Comparison of ENCODE assay signal across 18 cellular contexts in the genomic region with DNA sequence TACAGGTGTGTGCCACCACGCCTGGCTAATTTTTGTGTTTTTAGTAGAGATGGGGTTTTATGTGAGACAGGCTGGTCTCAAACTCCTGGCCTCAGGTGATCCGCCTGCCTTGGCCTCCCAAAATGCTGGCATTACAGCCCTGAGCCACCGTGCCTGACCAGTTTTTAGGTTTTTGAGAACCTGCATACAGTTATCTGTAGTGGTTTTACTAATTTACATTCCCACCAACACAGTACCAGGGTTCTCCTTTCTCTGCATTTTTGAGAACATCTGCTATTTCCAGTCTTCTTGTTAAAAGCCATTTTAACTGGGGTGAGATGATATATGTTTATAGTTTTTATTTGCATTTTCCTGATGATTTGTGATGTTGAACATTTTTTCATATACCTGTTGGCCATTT. TPM values are rescaled to one million over a fixed set of nuclear protein-coding genes. Genes with fewer than 3 reads are reported as not detected.
DNase-seq lines count a peak whose midpoint lies in the region; ATAC-seq and TF ChIP-seq lines count a peak whose summit lies in the region.
"Had no signal": no experiment of that assay in that cellular context is flagged by ENCODE, and none has a peak within 500 bp of the region (broad histone marks: within the 10 kb centered on the region; RNA-seq: fewer than 3 reads in every experiment).

No MANE protein-coding gene starts in this region.

- ATAC-seq in GM18511 (IDR thresholded peaks at IDR 0.05; ENCODE audit: unreplicated experiment): peak; percentile 63
- ATAC-seq in GM21381 (IDR thresholded peaks at IDR 0.05; ENCODE audit: unreplicated experiment): peak; percentile 45
- ATAC-seq in HG02870 (IDR thresholded peaks at IDR 0.05; ENCODE audit: unreplicated experiment): peak; percentile 65
- no peak for ATAC-seq in gastrocnemius medialis
- ATAC-seq in PC-3: no peak
- ATAC-seq: body of pancreas, T-cell had no signal

- POLR2A ChIA-PET in PC-3 (lab: Charles Lee; ENCODE audit: unreplicated experiment): no interaction called here

- peak; percentile 69 for DNase-seq in Karpas-422
- DNase-seq in spleen: no peak
- DNase-seq in gastrocnemius medialis: no peak
- DNase-seq in PC-3: no peak
- DNase-seq in NCI-H1694 treated with DMSO at 0.1 percent for 48 hours (lab: John Stamatoyannopoulos, UW): no peak
- DNase-seq: activated CD4-positive, CD25-positive, alpha-beta regulatory T cell; activated naive CD4-positive, alpha-beta T cell treated with anti-CD3 and anti-CD28 coated beads for 36 hours; body of pancreas; head of caudate nucleus; NCI-H2029; NCI-H526; occipital lobe; sigmoid colon; stimulated activated CD4-positive, alpha-beta T cell treated with anti-CD3 and anti-CD28 coated beads, Interleukin-4, amount 100 ng/mL, for 24 hours; T-cell had no signal

- H3K4me2 ChIP-seq in Karpas-422 (ENCODE audit: low read depth, low read length, poor library complexity, severe bottlenecking) (peak overlapping the region; percentile 38), PC-3 (ENCODE audit: low read length) (no peak overlapping the region)

- H3K9me3 ChIP-seq in Karpas-422 (ENCODE audit: low read length): no peaks in the 10 kb centered on the region
- H3K9me3 ChIP-seq in spleen: peaks cover 0 to 11% (median 6%) of the 10 kb centered on the region in 8 donors
- no peaks in the 10 kb centered on the region for H3K9me3 ChIP-seq in gastrocnemius medialis
- no peaks in the 10 kb centered on the region for H3K9me3 ChIP-seq in PC-3 (ENCODE audit: low read length)
- H3K9me3 ChIP-seq: body of pancreas, sigmoid colon had no signal

- H2AFZ ChIP-seq in Karpas-422 (ENCODE audit: low read length): no peak overlapping the region
- H2AFZ ChIP-seq in PC-3 (ENCODE audit: low read length): no peak overlapping the region

- intact Hi-C loops in spleen (cut with DNase I; ENCODE audit: low total_unique reads) (no loop called here), gastrocnemius medialis (cut with DNase I; ENCODE audit: low total_unique reads) (no loop called here), PC-3 (cut with micrococcal nuclease) (no loop called here)

- in situ Hi-C loops in gastrocnemius medialis (cut with MboI; ENCODE audit: low sequenced_read_pairs in 4 of 4): no loop called here

- 0 out of 2 replicates have a peak, but pooled peaks cover 3% of the 10 kb centered on the region for H3K36me3 ChIP-seq in Karpas-422 (ENCODE audit: insufficient read depth, low read length)
- H3K36me3 ChIP-seq in spleen: peaks cover 0 to 14% (median 0%) of the 10 kb centered on the region in 6 donors
- no peaks in the 10 kb centered on the region for H3K36me3 ChIP-seq in gastrocnemius medialis
- H3K36me3 ChIP-seq in PC-3 (ENCODE audit: low read depth, low read length): no peaks in the 10 kb centered on the region
- H3K36me3 ChIP-seq: sigmoid colon had no signal

- H3K9me2 ChIP-seq in Karpas-422 (replicated peaks; ENCODE audit: insufficient read depth, low read length): no peaks in the 10 kb centered on the region
- no peaks in the 10 kb centered on the region for H3K9me2 ChIP-seq in PC-3 (replicated peaks; ENCODE audit: low read length)

- H3K9ac ChIP-seq in Karpas-422 (ENCODE audit: low read length) (no peak overlapping the region), PC-3 (ENCODE audit: low read length) (no peak overlapping the region)

- H3K27ac ChIP-seq in Karpas-422 (ENCODE audit: low read length): peak overlapping the region; percentile 73
- peak overlapping the region in 4 of 8 donors; percentile 17 to 53 (median 38) for H3K27ac ChIP-seq in spleen
- H3K27ac ChIP-seq in gastrocnemius medialis: no peak overlapping the region
- no peak overlapping the region for H3K27ac ChIP-seq in PC-3 (ENCODE audit: low read length)
- H3K27ac ChIP-seq: body of pancreas, sigmoid colon had no signal

- H3K4me3 ChIP-seq in Karpas-422 (ENCODE audit: low read length) (peak overlapping the region; percentile 33; the same call in 1 of the 2 replicates), spleen (no peak overlapping the region), gastrocnemius medialis (no peak overlapping the region), PC-3 (ENCODE audit: low read length) (no peak overlapping the region)
- H3K4me3 ChIP-seq: body of pancreas, sigmoid colon had no signal

- CTCF ChIA-PET in PC-3 (lab: Charles Lee): no interaction called here

- TF ChIP-seq POLR2A in spleen (IDR thresholded peaks at IDR 0.05) (no peak), gastrocnemius medialis (IDR thresholded peaks at IDR 0.05) (no peak)

- no peaks in the 10 kb centered on the region for H3K27me3 ChIP-seq in Karpas-422 (ENCODE audit: low read length)
- no peaks in the 10 kb centered on the region for H3K27me3 ChIP-seq in spleen (replicated peaks in 1 of 7)
- H3K27me3 ChIP-seq in gastrocnemius medialis: no peaks in the 10 kb centered on the region
- H3K27me3 ChIP-seq in PC-3 (ENCODE audit: low read length): no peaks in the 10 kb centered on the region
- H3K27me3 ChIP-seq: body of pancreas, sigmoid colon had no signal

- H3K4me1 ChIP-seq in Karpas-422 (ENCODE audit: low read length): peaks cover 36% of the 10 kb centered on the region
- H3K4me1 ChIP-seq in spleen: peaks cover 6 to 59% (median 25%) of the 10 kb centered on the region in 6 donors
- H3K4me1 ChIP-seq in gastrocnemius medialis: peaks cover 9 to 26% of the 10 kb centered on the region in 2 donors
- H3K4me1 ChIP-seq in PC-3 (ENCODE audit: insufficient read depth, low read length): no peaks in the 10 kb centered on the region

- TF ChIP-seq CTCF in spleen (IDR thresholded peaks at IDR 0.05 in 8 of 11, conservative IDR thresholded peaks at IDR 0.05 in 3 of 11): no peak
- TF ChIP-seq CTCF in gastrocnemius medialis (IDR thresholded peaks at IDR 0.05 in 4 of 5, conservative IDR thresholded peaks at IDR 0.05 in 1 of 5): no peak
- TF ChIP-seq CTCF in PC-3 (conservative IDR thresholded peaks at IDR 0.05; ENCODE audit: low read depth, low read length): no peak

- BruUV-seq in PC-3 (replicated peaks; lab: Mats Ljungman, UMichigan): no TSS peak

- 66 to 89% (median 79%) methylated on average over 3 of the region's 3 CpGs for WGBS in spleen, 5 donors

- no peaks in the 10 kb centered on the region for H3F3A ChIP-seq in PC-3 (ENCODE audit: low read length, unreplicated experiment)

- H4K20me1 ChIP-seq in Karpas-422 (ENCODE audit: insufficient read depth, low read depth, low read length) (no peaks in the 10 kb centered on the region), PC-3 (ENCODE audit: low read length) (peaks cover 2% of the 10 kb centered on the region; the same call in 1 of the 2 replicates)

- H3K79me2 ChIP-seq in Karpas-422 (ENCODE audit: low read length) (peaks cover 97% of the 10 kb centered on the region), PC-3 (ENCODE audit: low read length) (peaks cover 28% of the 10 kb centered on the region)

RNA-seq across cellular contexts. Expression of gene DMXL1, which starts 12.8 kb away (rescaled TPM):
- 37.6 and 107 TPM in 2 replicates for total RNA-seq in Karpas-422 (2014; rRNA removed; shearing (Covaris generic); ENCODE audit: low replicate concordance)
- 10 to 100 TPM; 64.3 to 89.9 (median 75.9) TPM for total RNA-seq in spleen
- polyA plus RNA-seq in spleen: 10 to 100 TPM; 19.3 to 27.3 (median 22.5) TPM
- total RNA-seq in gastrocnemius medialis: 10 to 100 TPM; 17.8 to 31.1 (median 24.3) TPM
- 16.0 and 20.6 TPM in 2 replicates for total RNA-seq in PC-3 (2014; rRNA removed)

Comparison
In these comparisons a context has a peak if more than half of its experiments do, and no peak if none do; other contexts are left out.
1. ATAC-seq: peak in GM18511 (single experiment), GM21381 (single experiment) and HG02870 (single experiment); none in gastrocnemius medialis (0 of 2) and PC-3 (single experiment).